1 cellular context compared by ENCODE assay signal in the genomic region with DNA sequence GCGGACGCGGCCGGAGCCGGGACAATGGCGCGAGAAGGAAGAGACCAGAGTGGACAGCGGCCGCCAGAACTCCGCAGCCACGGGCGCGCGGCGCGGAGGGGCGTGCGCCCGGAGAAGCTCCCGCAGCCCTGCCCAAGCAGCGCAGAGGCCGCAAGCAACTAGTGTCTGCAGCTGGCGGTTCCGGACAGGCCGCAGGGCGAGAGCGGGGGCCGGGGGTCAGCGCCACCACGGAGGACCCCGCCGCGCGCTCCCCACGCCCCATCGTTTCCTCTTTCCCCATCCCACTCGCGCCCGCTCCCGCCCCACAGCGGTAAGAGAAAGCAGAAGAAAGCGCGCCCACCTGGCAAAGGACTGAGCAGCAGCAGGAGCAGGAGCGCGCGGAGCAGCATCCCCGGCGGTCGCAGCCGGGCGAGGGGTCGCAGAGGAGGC.
TF ChIP-seq lines count a peak whose summit lies in the region.

No MANE protein-coding gene starts in this region.

TF ChIP-seq in HepG2, 621 proteins besides CTCF, POLR2A, EP300 and RAD21 (continued from another document and continues in another):
- TF ChIP-seq, protein P1, sequence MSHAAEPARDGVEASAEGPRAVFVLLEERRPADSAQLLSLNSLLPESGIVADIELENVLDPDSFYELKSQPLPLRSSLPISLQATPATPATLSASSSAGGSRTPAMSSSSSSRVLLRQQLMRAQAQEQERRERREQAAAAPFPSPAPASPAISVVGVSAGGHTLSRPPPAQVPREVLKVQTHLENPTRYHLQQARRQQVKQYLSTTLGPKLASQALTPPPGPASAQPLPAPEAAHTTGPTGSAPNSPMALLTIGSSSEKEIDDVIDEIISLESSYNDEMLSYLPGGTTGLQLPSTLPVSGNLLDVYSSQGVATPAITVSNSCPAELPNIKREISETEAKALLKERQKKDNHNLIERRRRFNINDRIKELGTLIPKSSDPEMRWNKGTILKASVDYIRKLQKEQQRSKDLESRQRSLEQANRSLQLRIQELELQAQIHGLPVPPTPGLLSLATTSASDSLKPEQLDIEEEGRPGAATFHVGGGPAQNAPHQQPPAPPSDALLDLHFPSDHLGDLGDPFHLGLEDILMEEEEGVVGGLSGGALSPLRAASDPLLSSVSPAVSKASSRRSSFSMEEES (CRISPR knock-in tag; IDR thresholded peaks at IDR 0.05): no peak
- TF ChIP-seq ZFAT (CRISPR knock-in tag; conservative IDR thresholded peaks at IDR 0.05) (no peak), MAZ (IDR thresholded peaks at IDR 0.05; ENCODE audit: borderline replicate concordance, low read depth, low read length) (no peak), MAZ (CRISPR knock-in tag; IDR thresholded peaks at IDR 0.05; ENCODE audit: low read depth) (no peak), HNRNPH1 (optimal IDR thresholded peaks at IDR 0.05; ENCODE audit: low read depth, low read length) (no peak), ZNF3 (CRISPR knock-in tag; IDR thresholded peaks at IDR 0.05) (no peak), DMAP1 (CRISPR knock-in tag; IDR thresholded peaks at IDR 0.05) (0 out of 2 replicates have a peak, but pooled peaks have one; percentile 56), NFIB (CRISPR knock-in tag; IDR thresholded peaks at IDR 0.05; ENCODE audit: borderline replicate concordance) (no peak), ZNF124 (CRISPR knock-in tag; IDR thresholded peaks at IDR 0.05) (no peak), ZNF879 (CRISPR knock-in tag; IDR thresholded peaks at IDR 0.05) (0 out of 2 replicates have a peak, but pooled peaks have one; percentile 39), RARG (CRISPR knock-in tag; IDR thresholded peaks at IDR 0.05; ENCODE audit: low read depth) (no peak), ZNF569 (CRISPR knock-in tag; IDR thresholded peaks at IDR 0.05; ENCODE audit: borderline replicate concordance) (no peak), SOX5 (CRISPR knock-in tag; IDR thresholded peaks at IDR 0.05; ENCODE audit: borderline replicate concordance) (no peak), ZNF546 (CRISPR knock-in tag; conservative IDR thresholded peaks at IDR 0.05) (no peak), ZNF558 (CRISPR knock-in tag; IDR thresholded peaks at IDR 0.05; ENCODE audit: borderline replicate concordance) (no peak), BHLHE40 (IDR thresholded peaks at IDR 0.05; ENCODE audit: low read length) (no peak), ZKSCAN8 (CRISPR knock-in tag; IDR thresholded peaks at IDR 0.05; ENCODE audit: borderline replicate concordance) (no peak), GTF3A (CRISPR knock-in tag; conservative IDR thresholded peaks at IDR 0.05) (0 out of 2 replicates have a peak, but pooled peaks have one; percentile 58), MTA1 (CRISPR knock-in tag; IDR thresholded peaks at IDR 0.05; ENCODE audit: borderline replicate concordance) (no peak), KLF16 (CRISPR knock-in tag; IDR thresholded peaks at IDR 0.05) (no peak), TGIF2 (CRISPR knock-in tag; IDR thresholded peaks at IDR 0.05) (0 out of 2 replicates have a peak, but pooled peaks have one; percentile 37), GLI4 (CRISPR knock-in tag; IDR thresholded peaks at IDR 0.05; ENCODE audit: borderline replicate concordance) (peak; percentile 46; the same call in 1 of the 2 replicates), ZNF570 (CRISPR knock-in tag; IDR thresholded peaks at IDR 0.05; ENCODE audit: borderline replicate concordance) (peak; percentile 30; the same call in 1 of the 2 replicates), MXD4 (CRISPR knock-in tag; IDR thresholded peaks at IDR 0.05) (no peak), YY1 (IDR thresholded peaks at IDR 0.05; ENCODE audit: insufficient read depth, insufficient replicate concordance, low read depth, low read length) (peak; percentile 16), ZSCAN12 (CRISPR knock-in tag; IDR thresholded peaks at IDR 0.05) (no peak; the same call in 1 of the 2 replicates), KDM5B (CRISPR knock-in tag; IDR thresholded peaks at IDR 0.05; ENCODE audit: borderline replicate concordance) (no peak), ZNF724P (CRISPR knock-in tag; IDR thresholded peaks at IDR 0.05; ENCODE audit: borderline replicate concordance) (no peak), ZMYM4 (CRISPR knock-in tag; IDR thresholded peaks at IDR 0.05) (no peak; the same call in 1 of the 2 replicates), HMGA1 (CRISPR knock-in tag; conservative IDR thresholded peaks at IDR 0.05) (no peak), ZNF563 (CRISPR knock-in tag; IDR thresholded peaks at IDR 0.05) (peak; percentile 78)
- TF ChIP-seq, protein P2, sequence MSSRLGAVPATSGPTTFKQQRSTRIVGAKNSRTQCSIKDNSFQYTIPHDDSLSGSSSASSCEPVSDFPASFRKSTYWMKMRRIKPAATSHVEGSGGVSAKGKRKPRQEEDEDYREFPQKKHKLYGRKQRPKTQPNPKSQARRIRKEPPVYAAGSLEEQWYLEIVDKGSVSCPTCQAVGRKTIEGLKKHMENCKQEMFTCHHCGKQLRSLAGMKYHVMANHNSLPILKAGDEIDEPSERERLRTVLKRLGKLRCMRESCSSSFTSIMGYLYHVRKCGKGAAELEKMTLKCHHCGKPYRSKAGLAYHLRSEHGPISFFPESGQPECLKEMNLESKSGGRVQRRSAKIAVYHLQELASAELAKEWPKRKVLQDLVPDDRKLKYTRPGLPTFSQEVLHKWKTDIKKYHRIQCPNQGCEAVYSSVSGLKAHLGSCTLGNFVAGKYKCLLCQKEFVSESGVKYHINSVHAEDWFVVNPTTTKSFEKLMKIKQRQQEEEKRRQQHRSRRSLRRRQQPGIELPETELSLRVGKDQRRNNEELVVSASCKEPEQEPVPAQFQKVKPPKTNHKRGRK (CRISPR knock-in tag; IDR thresholded peaks at IDR 0.05): no peak
- TF ChIP-seq, protein P3, sequence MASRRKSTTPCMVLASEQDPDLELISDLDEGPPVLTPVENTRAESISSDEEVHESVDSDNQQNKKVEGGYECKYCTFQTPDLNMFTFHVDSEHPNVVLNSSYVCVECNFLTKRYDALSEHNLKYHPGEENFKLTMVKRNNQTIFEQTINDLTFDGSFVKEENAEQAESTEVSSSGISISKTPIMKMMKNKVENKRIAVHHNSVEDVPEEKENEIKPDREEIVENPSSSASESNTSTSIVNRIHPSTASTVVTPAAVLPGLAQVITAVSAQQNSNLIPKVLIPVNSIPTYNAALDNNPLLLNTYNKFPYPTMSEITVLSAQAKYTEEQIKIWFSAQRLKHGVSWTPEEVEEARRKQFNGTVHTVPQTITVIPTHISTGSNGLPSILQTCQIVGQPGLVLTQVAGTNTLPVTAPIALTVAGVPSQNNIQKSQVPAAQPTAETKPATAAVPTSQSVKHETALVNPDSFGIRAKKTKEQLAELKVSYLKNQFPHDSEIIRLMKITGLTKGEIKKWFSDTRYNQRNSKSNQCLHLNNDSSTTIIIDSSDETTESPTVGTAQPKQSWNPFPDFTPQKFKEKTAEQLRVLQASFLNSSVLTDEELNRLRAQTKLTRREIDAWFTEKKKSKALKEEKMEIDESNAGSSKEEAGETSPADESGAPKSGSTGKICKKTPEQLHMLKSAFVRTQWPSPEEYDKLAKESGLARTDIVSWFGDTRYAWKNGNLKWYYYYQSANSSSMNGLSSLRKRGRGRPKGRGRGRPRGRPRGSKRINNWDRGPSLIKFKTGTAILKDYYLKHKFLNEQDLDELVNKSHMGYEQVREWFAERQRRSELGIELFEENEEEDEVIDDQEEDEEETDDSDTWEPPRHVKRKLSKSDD (CRISPR knock-in tag; IDR thresholded peaks at IDR 0.05; ENCODE audit: low read depth): no peak
- TF ChIP-seq, protein P4, sequence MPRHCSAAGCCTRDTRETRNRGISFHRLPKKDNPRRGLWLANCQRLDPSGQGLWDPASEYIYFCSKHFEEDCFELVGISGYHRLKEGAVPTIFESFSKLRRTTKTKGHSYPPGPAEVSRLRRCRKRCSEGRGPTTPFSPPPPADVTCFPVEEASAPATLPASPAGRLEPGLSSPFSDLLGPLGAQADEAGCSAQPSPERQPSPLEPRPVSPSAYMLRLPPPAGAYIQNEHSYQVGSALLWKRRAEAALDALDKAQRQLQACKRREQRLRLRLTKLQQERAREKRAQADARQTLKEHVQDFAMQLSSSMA (CRISPR knock-in tag; IDR thresholded peaks at IDR 0.05): peak; percentile 66
- TF ChIP-seq, protein P5, sequence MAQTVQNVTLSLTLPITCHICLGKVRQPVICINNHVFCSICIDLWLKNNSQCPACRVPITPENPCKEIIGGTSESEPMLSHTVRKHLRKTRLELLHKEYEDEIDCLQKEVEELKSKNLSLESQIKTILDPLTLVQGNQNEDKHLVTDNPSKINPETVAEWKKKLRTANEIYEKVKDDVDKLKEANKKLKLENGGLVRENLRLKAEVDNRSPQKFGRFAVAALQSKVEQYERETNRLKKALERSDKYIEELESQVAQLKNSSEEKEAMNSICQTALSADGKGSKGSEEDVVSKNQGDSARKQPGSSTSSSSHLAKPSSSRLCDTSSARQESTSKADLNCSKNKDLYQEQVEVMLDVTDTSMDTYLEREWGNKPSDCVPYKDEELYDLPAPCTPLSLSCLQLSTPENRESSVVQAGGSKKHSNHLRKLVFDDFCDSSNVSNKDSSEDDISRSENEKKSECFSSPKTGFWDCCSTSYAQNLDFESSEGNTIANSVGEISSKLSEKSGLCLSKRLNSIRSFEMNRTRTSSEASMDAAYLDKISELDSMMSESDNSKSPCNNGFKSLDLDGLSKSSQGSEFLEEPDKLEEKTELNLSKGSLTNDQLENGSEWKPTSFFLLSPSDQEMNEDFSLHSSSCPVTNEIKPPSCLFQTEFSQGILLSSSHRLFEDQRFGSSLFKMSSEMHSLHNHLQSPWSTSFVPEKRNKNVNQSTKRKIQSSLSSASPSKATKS (CRISPR knock-in tag; IDR thresholded peaks at IDR 0.05): no peak
- TF ChIP-seq, protein P6, sequence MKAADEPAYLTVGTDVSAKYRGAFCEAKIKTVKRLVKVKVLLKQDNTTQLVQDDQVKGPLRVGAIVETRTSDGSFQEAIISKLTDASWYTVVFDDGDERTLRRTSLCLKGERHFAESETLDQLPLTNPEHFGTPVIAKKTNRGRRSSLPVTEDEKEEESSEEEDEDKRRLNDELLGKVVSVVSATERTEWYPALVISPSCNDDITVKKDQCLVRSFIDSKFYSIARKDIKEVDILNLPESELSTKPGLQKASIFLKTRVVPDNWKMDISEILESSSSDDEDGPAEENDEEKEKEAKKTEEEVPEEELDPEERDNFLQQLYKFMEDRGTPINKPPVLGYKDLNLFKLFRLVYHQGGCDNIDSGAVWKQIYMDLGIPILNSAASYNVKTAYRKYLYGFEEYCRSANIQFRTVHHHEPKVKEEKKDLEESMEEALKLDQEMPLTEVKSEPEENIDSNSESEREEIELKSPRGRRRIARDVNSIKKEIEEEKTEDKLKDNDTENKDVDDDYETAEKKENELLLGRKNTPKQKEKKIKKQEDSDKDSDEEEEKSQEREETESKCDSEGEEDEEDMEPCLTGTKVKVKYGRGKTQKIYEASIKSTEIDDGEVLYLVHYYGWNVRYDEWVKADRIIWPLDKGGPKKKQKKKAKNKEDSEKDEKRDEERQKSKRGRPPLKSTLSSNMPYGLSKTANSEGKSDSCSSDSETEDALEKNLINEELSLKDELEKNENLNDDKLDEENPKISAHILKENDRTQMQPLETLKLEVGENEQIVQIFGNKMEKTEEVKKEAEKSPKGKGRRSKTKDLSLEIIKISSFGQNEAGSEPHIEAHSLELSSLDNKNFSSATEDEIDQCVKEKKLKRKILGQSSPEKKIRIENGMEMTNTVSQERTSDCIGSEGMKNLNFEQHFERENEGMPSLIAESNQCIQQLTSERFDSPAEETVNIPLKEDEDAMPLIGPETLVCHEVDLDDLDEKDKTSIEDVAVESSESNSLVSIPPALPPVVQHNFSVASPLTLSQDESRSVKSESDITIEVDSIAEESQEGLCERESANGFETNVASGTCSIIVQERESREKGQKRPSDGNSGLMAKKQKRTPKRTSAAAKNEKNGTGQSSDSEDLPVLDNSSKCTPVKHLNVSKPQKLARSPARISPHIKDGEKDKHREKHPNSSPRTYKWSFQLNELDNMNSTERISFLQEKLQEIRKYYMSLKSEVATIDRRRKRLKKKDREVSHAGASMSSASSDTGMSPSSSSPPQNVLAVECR (CRISPR knock-in tag; IDR thresholded peaks at IDR 0.05; ENCODE audit: borderline replicate concordance): peak; percentile 68; the same call in 1 of the 2 replicates
- TF ChIP-seq, protein P7, sequence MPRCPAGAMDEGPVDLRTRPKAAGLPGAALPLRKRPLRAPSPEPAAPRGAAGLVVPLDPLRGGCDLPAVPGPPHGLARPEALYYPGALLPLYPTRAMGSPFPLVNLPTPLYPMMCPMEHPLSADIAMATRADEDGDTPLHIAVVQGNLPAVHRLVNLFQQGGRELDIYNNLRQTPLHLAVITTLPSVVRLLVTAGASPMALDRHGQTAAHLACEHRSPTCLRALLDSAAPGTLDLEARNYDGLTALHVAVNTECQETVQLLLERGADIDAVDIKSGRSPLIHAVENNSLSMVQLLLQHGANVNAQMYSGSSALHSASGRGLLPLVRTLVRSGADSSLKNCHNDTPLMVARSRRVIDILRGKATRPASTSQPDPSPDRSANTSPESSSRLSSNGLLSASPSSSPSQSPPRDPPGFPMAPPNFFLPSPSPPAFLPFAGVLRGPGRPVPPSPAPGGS (CRISPR knock-in tag; IDR thresholded peaks at IDR 0.05): 0 out of 2 replicates have a peak, but pooled peaks have one; percentile 5
- TF ChIP-seq, protein P8, sequence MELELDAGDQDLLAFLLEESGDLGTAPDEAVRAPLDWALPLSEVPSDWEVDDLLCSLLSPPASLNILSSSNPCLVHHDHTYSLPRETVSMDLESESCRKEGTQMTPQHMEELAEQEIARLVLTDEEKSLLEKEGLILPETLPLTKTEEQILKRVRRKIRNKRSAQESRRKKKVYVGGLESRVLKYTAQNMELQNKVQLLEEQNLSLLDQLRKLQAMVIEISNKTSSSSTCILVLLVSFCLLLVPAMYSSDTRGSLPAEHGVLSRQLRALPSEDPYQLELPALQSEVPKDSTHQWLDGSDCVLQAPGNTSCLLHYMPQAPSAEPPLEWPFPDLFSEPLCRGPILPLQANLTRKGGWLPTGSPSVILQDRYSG (CRISPR knock-in tag; IDR thresholded peaks at IDR 0.05): 0 out of 2 replicates have a peak, but pooled peaks have one; percentile 16
- TF ChIP-seq, protein P9, sequence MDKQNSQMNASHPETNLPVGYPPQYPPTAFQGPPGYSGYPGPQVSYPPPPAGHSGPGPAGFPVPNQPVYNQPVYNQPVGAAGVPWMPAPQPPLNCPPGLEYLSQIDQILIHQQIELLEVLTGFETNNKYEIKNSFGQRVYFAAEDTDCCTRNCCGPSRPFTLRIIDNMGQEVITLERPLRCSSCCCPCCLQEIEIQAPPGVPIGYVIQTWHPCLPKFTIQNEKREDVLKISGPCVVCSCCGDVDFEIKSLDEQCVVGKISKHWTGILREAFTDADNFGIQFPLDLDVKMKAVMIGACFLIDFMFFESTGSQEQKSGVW (CRISPR knock-in tag; IDR thresholded peaks at IDR 0.05; ENCODE audit: borderline replicate concordance): no peak
- TF ChIP-seq, protein P10, sequence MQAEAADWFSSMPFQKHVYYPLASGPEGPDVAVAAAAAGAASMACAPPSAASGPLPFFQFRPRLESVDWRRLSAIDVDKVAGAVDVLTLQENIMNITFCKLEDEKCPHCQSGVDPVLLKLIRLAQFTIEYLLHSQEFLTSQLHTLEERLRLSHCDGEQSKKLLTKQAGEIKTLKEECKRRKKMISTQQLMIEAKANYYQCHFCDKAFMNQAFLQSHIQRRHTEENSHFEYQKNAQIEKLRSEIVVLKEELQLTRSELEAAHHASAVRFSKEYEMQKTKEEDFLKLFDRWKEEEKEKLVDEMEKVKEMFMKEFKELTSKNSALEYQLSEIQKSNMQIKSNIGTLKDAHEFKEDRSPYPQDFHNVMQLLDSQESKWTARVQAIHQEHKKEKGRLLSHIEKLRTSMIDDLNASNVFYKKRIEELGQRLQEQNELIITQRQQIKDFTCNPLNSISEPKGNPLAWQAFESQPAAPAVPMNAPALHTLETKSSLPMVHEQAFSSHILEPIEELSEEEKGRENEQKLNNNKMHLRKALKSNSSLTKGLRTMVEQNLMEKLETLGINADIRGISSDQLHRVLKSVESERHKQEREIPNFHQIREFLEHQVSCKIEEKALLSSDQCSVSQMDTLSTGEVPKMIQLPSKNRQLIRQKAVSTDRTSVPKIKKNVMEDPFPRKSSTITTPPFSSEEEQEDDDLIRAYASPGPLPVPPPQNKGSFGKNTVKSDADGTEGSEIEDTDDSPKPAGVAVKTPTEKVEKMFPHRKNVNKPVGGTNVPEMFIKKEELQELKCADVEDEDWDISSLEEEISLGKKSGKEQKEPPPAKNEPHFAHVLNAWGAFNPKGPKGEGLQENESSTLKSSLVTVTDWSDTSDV (CRISPR knock-in tag; IDR thresholded peaks at IDR 0.05): 0 out of 2 replicates have a peak, but pooled peaks have one; percentile 68
